9 cellular contexts compared by ENCODE assay signal in the genomic region with DNA sequence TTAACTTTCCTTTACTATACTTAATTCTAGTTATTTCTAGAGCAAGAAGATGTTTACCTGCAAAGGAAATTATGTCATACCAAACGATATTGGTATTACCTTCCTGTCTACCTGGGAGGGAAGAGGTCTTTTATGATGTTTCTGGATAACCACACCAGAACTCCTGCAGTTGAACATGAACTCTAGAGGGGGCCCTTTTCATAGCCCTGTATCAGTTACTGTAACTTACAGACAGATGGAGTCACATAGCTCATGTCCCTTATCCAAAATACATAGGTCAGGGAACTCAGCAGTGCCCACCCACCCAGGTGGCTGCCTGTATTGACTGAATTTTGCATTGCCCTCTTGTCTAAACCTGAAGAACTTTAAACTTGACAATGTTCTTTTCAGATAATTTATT. TPM values are rescaled to one million over a fixed set of nuclear protein-coding genes. Genes with fewer than 3 reads are reported as not detected.
DNase-seq lines count a peak whose midpoint lies in the region; ATAC-seq and TF ChIP-seq lines count a peak whose summit lies in the region.
"Had no signal": no experiment of that assay in that cellular context is flagged by ENCODE, and none has a peak within 500 bp of the region (broad histone marks: within the 10 kb centered on the region; RNA-seq: fewer than 3 reads in every experiment).

No MANE protein-coding gene starts in this region.

- H3K79me2 ChIP-seq in OCI-LY3 (ENCODE audit: low read length) (no peaks in the 10 kb centered on the region), hepatocyte (peaks cover 8% of the 10 kb centered on the region)

- H4K20me1 ChIP-seq in OCI-LY3 (ENCODE audit: insufficient read depth, low read length) (no peaks in the 10 kb centered on the region), hepatocyte (ENCODE audit: insufficient read depth, poor library complexity, severe bottlenecking) (peaks cover 10% of the 10 kb centered on the region)

- H2AFZ ChIP-seq in OCI-LY3 (ENCODE audit: low read depth, low read length) (no peak overlapping the region), hepatocyte (no peak overlapping the region)

- H3K9ac ChIP-seq in OCI-LY3 (ENCODE audit: low read length), result no peak overlapping the region

- whole genome bisulfite sequencing in esophagus muscularis mucosa, result 42% methylated on average over 1 of the region's 1 CpG
- 91% methylated on average over 1 of the region's 1 CpG for WGBS in hepatocyte (ENCODE audit: low lambda C conversion rate, missing lambda C conversion rate)

- H3K27ac ChIP-seq in OCI-LY3 (ENCODE audit: low read length), result no peak overlapping the region
- no peak overlapping the region for H3K27ac ChIP-seq in esophagus muscularis mucosa (replicated peaks in 1 of 4)
- no peak overlapping the region for H3K27ac ChIP-seq in hepatocyte

- H3K4me2 ChIP-seq in OCI-LY3 (ENCODE audit: low read length), result no peak overlapping the region
- no peak overlapping the region for H3K4me2 ChIP-seq in hepatocyte

- no peaks in the 10 kb centered on the region for H3K27me3 ChIP-seq in OCI-LY3 (ENCODE audit: low read depth, low read length)
- H3K27me3 ChIP-seq in esophagus muscularis mucosa, result no peaks in the 10 kb centered on the region
- no peaks in the 10 kb centered on the region for H3K27me3 ChIP-seq in hepatocyte

- TF ChIP-seq CTCF in AG09319 (IDR thresholded peaks at IDR 0.05; ENCODE audit: low read depth, low read length) (peak; percentile 17), GM12865 (IDR thresholded peaks at IDR 0.05; ENCODE audit: insufficient read depth, low read depth, low read length, missing control alignments) (peak; percentile 33), OCI-LY3 (IDR thresholded peaks at IDR 0.05; ENCODE audit: low read depth, low read length) (peak; percentile 68), esophagus muscularis mucosa (IDR thresholded peaks at IDR 0.05) (peak; percentile 35 to 50 (median 46)), hepatocyte (IDR thresholded peaks at IDR 0.05; ENCODE audit: poor library complexity) (no peak)

- no peak overlapping the region for H3K4me3 ChIP-seq in GM12865 (ENCODE audit: low read depth, low read length)
- H3K4me3 ChIP-seq in OCI-LY3 (ENCODE audit: low read length), result no peak overlapping the region
- H3K4me3 ChIP-seq in esophagus muscularis mucosa, result no peak overlapping the region
- H3K4me3 ChIP-seq in hepatocyte, result no peak overlapping the region

- DNase-seq in AG09319 (ENCODE audit: extremely low read depth, low read depth), result no peak
- DNase-seq in GM12865 (ENCODE audit: low read depth), result peak; percentile 41
- DNase-seq in esophagus muscularis mucosa (ENCODE audit: extremely low spot score), result no peak
- DNase-seq in hepatocyte (ENCODE audit: low spot score), result no peak
- DNase-seq in iPS-NIHi11 (ENCODE audit: low spot score), result no peak
- DNase-seq in anterior cingulate cortex (lab: John Stamatoyannopoulos, UW), result no peak
- DNase-seq: activated gamma-delta T cell had no signal

- H3K36me3 ChIP-seq in OCI-LY3 (replicated peaks; ENCODE audit: low read depth, low read length), result peaks cover 2% of the 10 kb centered on the region
- H3K36me3 ChIP-seq in esophagus muscularis mucosa, result peaks cover 16 to 99% (median 80%) of the 10 kb centered on the region in 4 donors
- no peaks in the 10 kb centered on the region for H3K36me3 ChIP-seq in hepatocyte (replicated peaks; ENCODE audit: insufficient read depth, low read depth)

- H3K9me3 ChIP-seq in OCI-LY3 (ENCODE audit: insufficient read depth, low read length), result no peaks in the 10 kb centered on the region
- H3K9me3 ChIP-seq in esophagus muscularis mucosa, result no peaks in the 10 kb centered on the region
- H3K9me3 ChIP-seq in hepatocyte (ENCODE audit: low read depth), result no peaks in the 10 kb centered on the region

- TF ChIP-seq EP300 in esophagus muscularis mucosa (IDR thresholded peaks at IDR 0.05), result no peak

- intact Hi-C loops in esophagus muscularis mucosa (cut with DNase I), result no loop called here

- ATAC-seq in GM18868 (IDR thresholded peaks at IDR 0.05; ENCODE audit: unreplicated experiment), result no peak

- no peak for TF ChIP-seq POLR2A in esophagus muscularis mucosa (IDR thresholded peaks at IDR 0.05; ENCODE audit: low read depth)

- no peaks in the 10 kb centered on the region for H3K9me2 ChIP-seq in hepatocyte (replicated peaks; ENCODE audit: insufficient read depth)

- H3K4me1 ChIP-seq in OCI-LY3 (ENCODE audit: low read length) (no peaks in the 10 kb centered on the region), esophagus muscularis mucosa (peaks cover 0 to 17% (median 11%) of the 10 kb centered on the region in 4 donors), hepatocyte (ENCODE audit: insufficient read depth) (no peaks in the 10 kb centered on the region)

RNA-seq across cellular contexts. Expression of gene MYL9, which starts 35.1 kb away (rescaled TPM):
- total RNA-seq in esophagus muscularis mucosa (1,000 to 10,000 TPM; 2,169 to 3,466 (median 2,516) TPM), hepatocyte (31.8 and 46.0 TPM in 2 replicates)
- 169 and 175 TPM in 2 replicates for polyA plus RNA-seq in hepatocyte

Comparison
In these comparisons a context has a peak if more than half of its experiments do, and no peak if none do; other contexts are left out.
1. RNA of gene MYL9, which starts 35.1 kb away (total RNA-seq): 2,169 to 3,466 TPM in esophagus muscularis mucosa; 31.8 to 46.0 TPM in hepatocyte; every median in the first group is over 10 times any median in the second.